In the genomic region with DNA sequence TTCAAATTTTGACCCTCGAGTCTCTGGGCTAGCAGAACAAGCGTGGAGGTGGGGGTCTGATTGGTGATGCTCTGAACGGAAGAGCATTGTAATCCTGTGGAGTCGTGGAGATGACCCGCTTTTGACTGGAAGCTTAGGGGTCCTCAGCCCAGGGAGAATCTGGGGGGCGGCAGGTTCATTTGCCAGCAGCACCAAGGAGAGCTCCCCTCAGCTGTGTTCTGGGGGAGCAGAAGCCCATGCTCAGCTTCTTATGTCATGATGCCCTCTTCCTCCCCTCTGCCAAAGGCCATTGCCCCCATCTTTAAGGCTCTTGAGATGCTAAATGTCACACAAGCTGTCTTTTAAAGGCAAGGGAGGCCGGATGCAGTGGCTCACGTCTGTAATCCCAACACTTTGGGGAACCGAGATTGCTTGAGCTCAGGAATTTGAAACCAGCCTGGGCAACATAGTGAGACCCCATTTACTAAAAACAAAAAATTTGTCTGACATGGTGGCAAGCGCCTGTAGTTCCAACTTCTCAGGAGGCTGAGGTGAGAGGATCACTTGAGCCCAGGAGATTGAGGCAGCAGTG, we compare ENCODE assay signal across 1 cellular context.
A peak's percentile ranks its signal among the peaks of the same experiment; 100 is the strongest.
TF ChIP-seq lines count a peak whose summit lies in the region.

No MANE protein-coding gene starts in this region.

TF ChIP-seq in GM12878, 131 proteins besides CTCF, POLR2A, EP300 and RAD21:
- no peak for TF ChIP-seq DPF2 (IDR thresholded peaks at IDR 0.05)
- TF ChIP-seq, protein P1, sequence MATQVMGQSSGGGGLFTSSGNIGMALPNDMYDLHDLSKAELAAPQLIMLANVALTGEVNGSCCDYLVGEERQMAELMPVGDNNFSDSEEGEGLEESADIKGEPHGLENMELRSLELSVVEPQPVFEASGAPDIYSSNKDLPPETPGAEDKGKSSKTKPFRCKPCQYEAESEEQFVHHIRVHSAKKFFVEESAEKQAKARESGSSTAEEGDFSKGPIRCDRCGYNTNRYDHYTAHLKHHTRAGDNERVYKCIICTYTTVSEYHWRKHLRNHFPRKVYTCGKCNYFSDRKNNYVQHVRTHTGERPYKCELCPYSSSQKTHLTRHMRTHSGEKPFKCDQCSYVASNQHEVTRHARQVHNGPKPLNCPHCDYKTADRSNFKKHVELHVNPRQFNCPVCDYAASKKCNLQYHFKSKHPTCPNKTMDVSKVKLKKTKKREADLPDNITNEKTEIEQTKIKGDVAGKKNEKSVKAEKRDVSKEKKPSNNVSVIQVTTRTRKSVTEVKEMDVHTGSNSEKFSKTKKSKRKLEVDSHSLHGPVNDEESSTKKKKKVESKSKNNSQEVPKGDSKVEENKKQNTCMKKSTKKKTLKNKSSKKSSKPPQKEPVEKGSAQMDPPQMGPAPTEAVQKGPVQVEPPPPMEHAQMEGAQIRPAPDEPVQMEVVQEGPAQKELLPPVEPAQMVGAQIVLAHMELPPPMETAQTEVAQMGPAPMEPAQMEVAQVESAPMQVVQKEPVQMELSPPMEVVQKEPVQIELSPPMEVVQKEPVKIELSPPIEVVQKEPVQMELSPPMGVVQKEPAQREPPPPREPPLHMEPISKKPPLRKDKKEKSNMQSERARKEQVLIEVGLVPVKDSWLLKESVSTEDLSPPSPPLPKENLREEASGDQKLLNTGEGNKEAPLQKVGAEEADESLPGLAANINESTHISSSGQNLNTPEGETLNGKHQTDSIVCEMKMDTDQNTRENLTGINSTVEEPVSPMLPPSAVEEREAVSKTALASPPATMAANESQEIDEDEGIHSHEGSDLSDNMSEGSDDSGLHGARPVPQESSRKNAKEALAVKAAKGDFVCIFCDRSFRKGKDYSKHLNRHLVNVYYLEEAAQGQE (IDR thresholded peaks at IDR 0.05; ENCODE audit: low read depth, low read length) = peak; percentile 67; the same call in 1 of the 2 replicates
